ENCODE assay signal across 29 cellular contexts in genomic region chr2:99317156-99317872, GRCh38.
"Had no signal": no experiment of that assay in that cellular context is flagged by ENCODE, and none has a peak within 500 bp of the region (broad histone marks: within the 10 kb centered on the region; RNA-seq: fewer than 3 reads in every experiment).

No MANE protein-coding gene starts in this region.

- H3K27me3 ChIP-seq: body of pancreas, neutrophil, ovary, stomach, tibial artery had no signal

- ATAC-seq: activated CD8-positive, alpha-beta T cell treated with anti-CD3 and anti-CD28 coated beads for 36 hours; activated T-cell treated with anti-CD3 and anti-CD28 coated beads, Interleukin-2, amount 50 U/mL, for 4 hours; activated T-helper 17 cell treated with anti-CD3 and anti-CD28 coated beads, Interleukin-2, amount 50 U/mL, for 72 hours; body of pancreas; effector memory CD8-positive, alpha-beta T cell; esophagus mucosa; mucosa of descending colon; natural killer cell treated with Interleukin-12 subunit alpha and Interleukin-12 subunit beta and Interleukin-15 and Interleukin-18, amount 100 ng/mL, for 72 hours; stimulated activated naive B cell treated with anti-CD40 and anti-IgM and Interleukin-4, amounts not matched to agents 10 μg/mL and 1 μg/mL and 100 μg/mL, for 72 hours; T-helper 17 cell; WTC11 had no signal

- H3K36me3 ChIP-seq: ovary had no signal

- FAIRE-seq: endothelial cell of umbilical vein had no signal

- H3K4me3 ChIP-seq: body of pancreas, coronary artery, left ventricle myocardium inferior, mucosa of descending colon, ovary, stomach, tibial artery had no signal

- H3K9me3 ChIP-seq: body of pancreas, left ventricle myocardium inferior, mucosa of descending colon, neutrophil, ovary, stomach, tibial artery had no signal

- DNase-seq: activated CD4-positive, alpha-beta T cell treated with anti-CD3 and anti-CD28 coated beads for 1 hour; activated CD4-positive, alpha-beta T cell treated with anti-CD3 and anti-CD28 coated beads, Interleukin-2, amount 50 U/mL, for 1 hour; activated CD8-positive, alpha-beta T cell treated with anti-CD3 and anti-CD28 coated beads for 36 hours; activated gamma-delta T cell treated with Interleukin-2 at 50 U/mL for 16 hours; activated naive CD4-positive, alpha-beta T cell treated with anti-CD3 and anti-CD28 coated beads, Interleukin-2, amount 50 U/mL, for 16 hours; activated T-cell treated with anti-CD3 and anti-CD28 coated beads, Interleukin-2, amount 50 U/mL, for 4 hours; aorta; body of pancreas; effector memory CD8-positive, alpha-beta T cell; foreskin fibroblast; hippocampal formation; kidney glomerular epithelial cell; left ventricle myocardium inferior; mucosa of descending colon; ovary; retina; stimulated activated CD4-positive, alpha-beta T cell treated with anti-CD3 and anti-CD28 coated beads, Interleukin-15, amount 100 ng/mL, for 24 hours; stimulated activated CD4-positive, alpha-beta T cell treated with anti-CD3 and anti-CD28 coated beads, Interleukin-2, amount 100 ng/mL, for 24 hours; stimulated activated naive B cell treated with anti-CD40 and anti-IgM and Interleukin-4, amounts not matched to agents 10 μg/mL and 1 μg/mL and 100 μg/mL, for 72 hours; stomach; T-helper 17 cell; tibial artery had no signal

- H3K27ac ChIP-seq: body of pancreas, coronary artery, left ventricle myocardium inferior, neutrophil, ovary, stomach, tibial artery had no signal

- H3K4me1 ChIP-seq: body of pancreas, left ventricle myocardium inferior, stomach, tibial artery had no signal
